In the genomic region with DNA sequence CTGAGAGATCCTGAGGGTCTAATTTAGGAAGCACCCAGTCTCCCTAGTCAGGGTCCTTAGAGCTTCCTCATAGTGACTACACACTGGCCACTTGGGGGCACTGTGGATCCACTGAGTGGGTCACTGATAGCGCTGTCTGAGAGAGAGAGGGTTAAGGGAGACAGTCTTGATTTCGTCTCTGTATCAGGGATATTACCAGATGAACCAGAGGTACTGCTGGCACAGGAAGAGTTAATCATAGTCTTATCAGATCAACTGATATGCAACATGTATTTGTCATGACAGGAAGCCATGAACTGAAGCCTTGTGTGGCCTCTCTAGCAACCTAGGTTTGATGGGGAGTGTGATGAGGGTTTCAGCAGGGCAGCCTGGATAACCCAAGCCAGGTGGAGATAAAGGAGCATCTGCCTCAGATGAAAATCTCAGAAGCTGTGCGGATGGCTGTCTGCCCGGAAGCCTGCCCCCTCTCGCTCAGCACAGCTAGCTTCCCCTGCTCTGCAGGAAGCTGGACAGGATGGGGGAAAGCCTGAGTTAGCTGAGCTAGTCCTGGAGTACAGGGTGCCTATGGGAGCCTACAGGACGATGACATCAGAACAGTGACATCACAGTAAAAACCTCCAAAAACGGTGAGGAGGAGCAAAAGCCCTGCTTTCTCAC, we compare ENCODE assay signal across 1 cellular context.
TF ChIP-seq lines count a peak whose summit lies in the region.

No MANE protein-coding gene starts in this region.

TF ChIP-seq in GM23338, 12 proteins besides CTCF, POLR2A, EP300 and RAD21 (continued from another document):
- TF ChIP-seq ETS1 (IDR thresholded peaks at IDR 0.05) = no peak
TF ChIP-seq in GM23338: peak in this region for 0.
